Comparison of ENCODE assay signal across 33 cellular contexts in genomic region chr2:50765590-50765989, GRCh38.
"Had no signal": no experiment of that assay in that cellular context is flagged by ENCODE, and none has a peak within 500 bp of the region (broad histone marks: within the 10 kb centered on the region; RNA-seq: fewer than 3 reads in every experiment).

No MANE protein-coding gene starts in this region.

- H3K4me1 Mint-ChIP-seq: activated CD4-positive, alpha-beta T cell treated with anti-CD3 and anti-CD28 coated beads for 36 hours; activated CD4-positive, alpha-beta T cell treated with anti-CD3 and anti-CD28 coated beads, Interleukin-2, amount 10 ng/mL, durations not matched to agents 24 days and 14 days; activated CD8-positive, alpha-beta memory T cell treated with anti-CD3 and anti-CD28 coated beads, Interleukin-2, amount 10 ng/mL, durations not matched to agents 7 days and 5 days; activated naive CD4-positive, alpha-beta T cell treated with anti-CD3 and anti-CD28 coated beads, Interleukin-2, amount 50 U/mL, for 24 hours; activated naive CD8-positive, alpha-beta T cell treated with anti-CD3 and anti-CD28 coated beads, Interleukin-2, amount 10 ng/mL, durations not matched to agents 7 days and 5 days; T-helper 17 cell had no signal

- H3K4me1 ChIP-seq: ascending aorta, breast epithelium, colonic mucosa, gastrocnemius medialis had no signal

- H3K27me3 Mint-ChIP-seq: activated CD4-positive, alpha-beta memory T cell treated with anti-CD3 and anti-CD28 coated beads for 36 hours; activated CD4-positive, alpha-beta T cell treated with anti-CD3 and anti-CD28 coated beads for 36 hours; activated CD4-positive, alpha-beta T cell treated with anti-CD3 and anti-CD28 coated beads, Interleukin-2, amount 10 ng/mL, durations not matched to agents 24 days and 14 days; activated CD8-positive, alpha-beta memory T cell treated with anti-CD3 and anti-CD28 coated beads, Interleukin-2, amount 10 ng/mL, durations not matched to agents 7 days and 5 days; activated naive CD4-positive, alpha-beta T cell treated with anti-CD3 and anti-CD28 coated beads, Interleukin-2, amount 50 U/mL, for 24 hours; activated naive CD8-positive, alpha-beta T cell treated with anti-CD3 and anti-CD28 coated beads, Interleukin-2, amount 10 ng/mL, durations not matched to agents 7 days and 5 days; T-helper 17 cell had no signal

- H3K9me3 Mint-ChIP-seq: activated CD4-positive, alpha-beta T cell treated with anti-CD3 and anti-CD28 coated beads, Interleukin-2, amount 10 ng/mL, durations not matched to agents 24 days and 14 days; activated T-helper 1 cell treated with anti-CD3 and anti-CD28 coated beads, Interleukin-12 subunit alpha, Interleukin-12 subunit beta, Interleukin-2, Interleukin-4 antibody, amounts not matched to agents 30 ng/mL and 10 ng/mL and 1 ng/mL, durations not matched to agents 14 hours and 24 hours and 36 hours had no signal

- DNase-seq: activated CD4-positive, alpha-beta memory T cell treated with anti-CD3 and anti-CD28 coated beads for 36 hours; activated CD4-positive, alpha-beta T cell treated with anti-CD3 and anti-CD28 coated beads for 36 hours; activated CD4-positive, alpha-beta T cell treated with anti-CD3 and anti-CD28 coated beads, Interleukin-2, amount 10 ng/mL, durations not matched to agents 24 days and 14 days; activated CD4-positive, CD25-positive, alpha-beta regulatory T cell; activated CD4-positive, CD25-positive, alpha-beta regulatory T cell treated with anti-CD3 and anti-CD28 coated beads, Interleukin-2, amount 50 U/mL, for 72 hours; activated CD8-positive, alpha-beta memory T cell treated with anti-CD3 and anti-CD28 coated beads, Interleukin-2, amount 10 ng/mL, durations not matched to agents 7 days and 5 days; activated CD8-positive, alpha-beta memory T cell treated with anti-CD3 and anti-CD28 coated beads, Interleukin-2, amount 50 U/mL, for 4 hours; activated CD8-positive, alpha-beta T cell treated with anti-CD3 and anti-CD28 coated beads, Interleukin-2, amount 10 ng/mL, durations not matched to agents 7 days and 5 days; activated effector memory CD4-positive, alpha-beta T cell treated with anti-CD3 and anti-CD28 coated beads, Interleukin-2, amount 50 U/mL, for 16 hours; activated naive CD4-positive, alpha-beta T cell treated with anti-CD3 and anti-CD28 coated beads for 36 hours; activated naive CD8-positive, alpha-beta T cell treated with anti-CD3 and anti-CD28 coated beads, Interleukin-2, amount 10 ng/mL, durations not matched to agents 7 days and 5 days; activated T-cell treated with anti-CD3 and anti-CD28 coated beads, Interleukin-2, amount 50 U/mL, for 1 hour; activated T-cell treated with anti-CD3 and anti-CD28 coated beads, Interleukin-2, amount 50 U/mL, for 48 hours; central memory CD4-positive, alpha-beta T cell; cerebellar nuclear complex; colonic mucosa; effector CD8-positive, alpha-beta T cell; foreskin fibroblast; gastrocnemius medialis; glutamatergic neuron; T-helper 1 cell; T-helper 17 cell; T1000; WERI-Rb-1 had no signal

- H3K9me3 ChIP-seq: ascending aorta, breast epithelium, colonic mucosa, gastrocnemius medialis had no signal

- H3K36me3 ChIP-seq: ascending aorta, breast epithelium, cardiac muscle cell, colonic mucosa, gastrocnemius medialis, WERI-Rb-1 had no signal

- H3K36me3 Mint-ChIP-seq: activated CD4-positive, alpha-beta memory T cell treated with anti-CD3 and anti-CD28 coated beads for 36 hours; activated CD8-positive, alpha-beta memory T cell treated with anti-CD3 and anti-CD28 coated beads, Interleukin-2, amount 10 ng/mL, durations not matched to agents 7 days and 5 days; activated naive CD4-positive, alpha-beta T cell treated with anti-CD3 and anti-CD28 coated beads, Interleukin-2, amount 50 U/mL, for 24 hours; activated naive CD8-positive, alpha-beta T cell treated with anti-CD3 and anti-CD28 coated beads, Interleukin-2, amount 10 ng/mL, durations not matched to agents 7 days and 5 days had no signal

- ATAC-seq: activated CD4-positive, alpha-beta T cell treated with anti-CD3 and anti-CD28 coated beads for 36 hours; activated CD8-positive, alpha-beta memory T cell treated with anti-CD3 and anti-CD28 coated beads, Interleukin-2, amount 10 ng/mL, durations not matched to agents 7 days and 5 days; activated CD8-positive, alpha-beta T cell treated with anti-CD3 and anti-CD28 coated beads, Interleukin-2, amount 10 ng/mL, durations not matched to agents 7 days and 5 days; esophagus mucosa; gastrocnemius medialis; T-helper 17 cell had no signal

- H3K4me3 Mint-ChIP-seq: activated CD4-positive, alpha-beta memory T cell treated with anti-CD3 and anti-CD28 coated beads for 36 hours; activated CD4-positive, alpha-beta T cell treated with anti-CD3 and anti-CD28 coated beads for 36 hours; activated CD4-positive, alpha-beta T cell treated with anti-CD3 and anti-CD28 coated beads, Interleukin-2, amount 10 ng/mL, durations not matched to agents 24 days and 14 days; activated CD8-positive, alpha-beta memory T cell treated with anti-CD3 and anti-CD28 coated beads, Interleukin-2, amount 10 ng/mL, durations not matched to agents 7 days and 5 days; activated CD8-positive, alpha-beta T cell treated with anti-CD3 and anti-CD28 coated beads, Interleukin-2, amount 10 ng/mL, durations not matched to agents 7 days and 5 days; activated naive CD4-positive, alpha-beta T cell treated with anti-CD3 and anti-CD28 coated beads for 36 hours; activated naive CD4-positive, alpha-beta T cell treated with anti-CD3 and anti-CD28 coated beads, Interleukin-2, amount 50 U/mL, for 24 hours; activated naive CD8-positive, alpha-beta T cell treated with anti-CD3 and anti-CD28 coated beads, Interleukin-2, amount 10 ng/mL, durations not matched to agents 7 days and 5 days; activated T-helper 1 cell treated with anti-CD3 and anti-CD28 coated beads, Interleukin-12 subunit alpha, Interleukin-12 subunit beta, Interleukin-2, Interleukin-4 antibody, amounts not matched to agents 30 ng/mL and 10 ng/mL and 1 ng/mL, durations not matched to agents 14 hours and 24 hours and 36 hours; brain; T-helper 17 cell; T-helper 2 cell treated with Interferon-gamma antibody and Interleukin-4, amounts not matched to agents 5 μg/mL and 100 μg/mL, for 36 hours had no signal

- H3K27ac ChIP-seq: ascending aorta, breast epithelium, cardiac muscle cell, colonic mucosa, gastrocnemius medialis, WERI-Rb-1 had no signal

- H3K4me3 ChIP-seq: ascending aorta, breast epithelium, cardiac muscle cell, colonic mucosa, gastrocnemius medialis had no signal

- H3K27ac Mint-ChIP-seq: activated CD4-positive, alpha-beta memory T cell treated with anti-CD3 and anti-CD28 coated beads for 36 hours; activated CD4-positive, alpha-beta T cell treated with anti-CD3 and anti-CD28 coated beads for 36 hours; activated CD4-positive, alpha-beta T cell treated with anti-CD3 and anti-CD28 coated beads, Interleukin-2, amount 10 ng/mL, durations not matched to agents 24 days and 14 days; activated CD8-positive, alpha-beta memory T cell treated with anti-CD3 and anti-CD28 coated beads, Interleukin-2, amount 10 ng/mL, durations not matched to agents 7 days and 5 days; activated CD8-positive, alpha-beta T cell treated with anti-CD3 and anti-CD28 coated beads, Interleukin-2, amount 10 ng/mL, durations not matched to agents 7 days and 5 days; activated naive CD4-positive, alpha-beta T cell treated with anti-CD3 and anti-CD28 coated beads for 36 hours; activated naive CD4-positive, alpha-beta T cell treated with anti-CD3 and anti-CD28 coated beads, Interleukin-2, amount 50 U/mL, for 24 hours; activated naive CD8-positive, alpha-beta T cell treated with anti-CD3 and anti-CD28 coated beads, Interleukin-2, amount 10 ng/mL, durations not matched to agents 7 days and 5 days; activated T-helper 1 cell treated with anti-CD3 and anti-CD28 coated beads, Interleukin-12 subunit alpha, Interleukin-12 subunit beta, Interleukin-2, Interleukin-4 antibody, amounts not matched to agents 30 ng/mL and 10 ng/mL and 1 ng/mL, durations not matched to agents 14 hours and 24 hours and 36 hours; activated T-helper 2 cell treated with anti-CD3 and anti-CD28 coated beads, Interferon-gamma antibody, Interleukin-2, Interleukin-4, amounts not matched to agents 10 μg/mL and 5 μg/mL and 100 μg/mL, durations not matched to agents 14 hours and 24 hours and 36 hours; brain; T-helper 17 cell; T-helper 2 cell treated with Interferon-gamma antibody and Interleukin-4, amounts not matched to agents 5 μg/mL and 100 μg/mL, for 36 hours had no signal

- H3K27me3 ChIP-seq: ascending aorta, breast epithelium, cardiac muscle cell, colonic mucosa, gastrocnemius medialis had no signal
